Comparison of ENCODE assay signal across 21 cellular contexts in genomic region chr5:177084175-177084574, GRCh38. TPM values are rescaled to one million over a fixed set of nuclear protein-coding genes. Genes with fewer than 3 reads are reported as not detected.
A peak's percentile ranks its signal among the peaks of the same experiment; 100 is the strongest.
DNase-seq lines count a peak whose midpoint lies in the region; ATAC-seq and TF ChIP-seq lines count a peak whose summit lies in the region.
"Had no signal": no experiment of that assay in that cellular context is flagged by ENCODE, and none has a peak within 500 bp of the region (broad histone marks: within the 10 kb centered on the region; RNA-seq: fewer than 3 reads in every experiment).

No MANE protein-coding gene starts in this region.

- no peak overlapping the region for H3K18ac ChIP-seq in H9 (ENCODE audit: insufficient read length, low read depth, low read length)
- H3K18ac ChIP-seq in neuronal stem cell (ENCODE audit: low read length) = peak overlapping the region; percentile 72

- H3K27me3 Mint-ChIP-seq in H9 (ENCODE audit: low read depth) (no peaks in the 10 kb centered on the region; the same call in 1 of the 2 replicates), chondrocyte (ENCODE audit: low read depth) (peaks cover 18% of the 10 kb centered on the region)

- H3K27me3 ChIP-seq in H9 (ENCODE audit: insufficient read depth, low read length) (no peaks in the 10 kb centered on the region), neuronal stem cell (ENCODE audit: control insufficient read depth in 3 of 3, insufficient read depth in 3 of 3, low read depth in 1 of 3, low read length in 3 of 3) (peaks cover 0 to 35% (median 4%) of the 10 kb centered on the region in 3 experiments)

- H3K4me3 Mint-ChIP-seq in H9 = no peak overlapping the region
- H3K4me3 Mint-ChIP-seq in chondrocyte (ENCODE audit: unreplicated experiment) = no peak overlapping the region
- H3K4me3 Mint-ChIP-seq: CD14-positive monocyte, HFFc6 had no signal

- no peak overlapping the region for H3T11ph ChIP-seq in H9 (ENCODE audit: low read length)

- H3K4ac ChIP-seq in H9 (ENCODE audit: low read depth, low read length) (no peak overlapping the region), neuronal stem cell (ENCODE audit: low read length) (no peak overlapping the region)

- H3K9me3 ChIP-seq in H9 (ENCODE audit: control insufficient read depth, low read depth, low read length) (no peaks in the 10 kb centered on the region), neuronal stem cell (replicated peaks in 1 of 2; ENCODE audit: control insufficient read depth in 2 of 2, insufficient read depth in 1 of 2, low read depth in 1 of 2, low read length in 2 of 2) (no peaks in the 10 kb centered on the region)

- H3K4me3 ChIP-seq in neuronal stem cell (ENCODE audit: low read length in 2 of 2) = no peak overlapping the region
- H3K4me3 ChIP-seq: GM12878, K562 had no signal

- H3K14ac ChIP-seq in H9 (ENCODE audit: insufficient read depth, low read length) = no peak overlapping the region
- H3K14ac ChIP-seq in neuronal stem cell (ENCODE audit: low read length) = no peak overlapping the region

- H3K4me1 ChIP-seq in H9 (ENCODE audit: insufficient read depth, low read length) = peaks cover 8% of the 10 kb centered on the region
- H3K4me1 ChIP-seq in neuronal stem cell (ENCODE audit: control insufficient read depth in 2 of 2, insufficient read depth in 1 of 2, low read depth in 1 of 2, low read length in 2 of 2) = peaks cover 4 to 14% of the 10 kb centered on the region in 2 donors

- peaks cover 0 to 2% of the 10 kb centered on the region in 2 donors for H3K36me3 ChIP-seq in neuronal stem cell (replicated peaks in 1 of 2; ENCODE audit: control insufficient read depth in 2 of 2, insufficient read depth in 2 of 2, low read length in 2 of 2)

- H2BK120ac ChIP-seq in H9 (ENCODE audit: low read depth, low read length, poor library complexity, severe bottlenecking) = no peak overlapping the region
- H2BK120ac ChIP-seq in neuronal stem cell (ENCODE audit: low read depth, low read length) = no peak overlapping the region

- H3K9ac ChIP-seq in H9 (ENCODE audit: extremely low read depth, insufficient read length, low read length) = peak overlapping the region; percentile 41
- H3K9ac ChIP-seq in neuronal stem cell (ENCODE audit: low read depth, low read length, poor library complexity) = no peak overlapping the region

- TF ChIP-seq CTCF in H9 (conservative IDR thresholded peaks at IDR 0.05) (no peak), chondrocyte (IDR thresholded peaks at IDR 0.05) (no peak)

- peaks cover 7 to 9% (median 9%) of the 10 kb centered on the region in 3 experiments; a peak in 5 of 7 replicates for H3K36me3 Mint-ChIP-seq in H9 (ENCODE audit: insufficient read depth in 1 of 3, low read depth in 3 of 3)
- peaks cover 2% of the 10 kb centered on the region for H3K36me3 Mint-ChIP-seq in chondrocyte (ENCODE audit: low read depth)
- H3K36me3 Mint-ChIP-seq: CD4-positive, alpha-beta memory T cell had no signal

- no peak overlapping the region for H3K56ac ChIP-seq in H9 (ENCODE audit: insufficient read length, low read depth, low read length)

- WGBS in H9 (ENCODE audit: extremely low coverage, insufficient read length, low lambda C conversion rate) = no CpG with 5 or more reads among the region's 4 CpGs
- WGBS in neuronal stem cell (ENCODE audit: extremely low coverage in 2 of 2, insufficient read length in 2 of 2, insufficient replicate concordance in 1 of 2), 2 donors = no CpG with 5 or more reads among the region's 4 CpGs

- H3K27ac ChIP-seq in H9 (ENCODE audit: insufficient read length, low read depth, low read length) (no peak overlapping the region), neuronal stem cell (replicated peaks; ENCODE audit: low read length) (no peak overlapping the region)
- H3K27ac ChIP-seq: HL-60 had no signal

- H3K27ac Mint-ChIP-seq in H9 (0 out of 7 replicates have a peak overlapping the region, but pooled peaks of 1 of the 3 experiments have one; percentile 2), chondrocyte (ENCODE audit: unreplicated experiment) (peak overlapping the region; percentile 5)
- H3K27ac Mint-ChIP-seq: CD14-positive monocyte; CD4-positive, alpha-beta memory T cell; HFFc6 had no signal

- H2BK12ac ChIP-seq in H9 (ENCODE audit: insufficient read length, low read depth, low read length) (no peak overlapping the region), neuronal stem cell (ENCODE audit: low read length) (peak overlapping the region; percentile 66)

- H3K23me2 ChIP-seq in H9 (ENCODE audit: insufficient read length, low read depth, low read length, poor library complexity, severe bottlenecking) = no peaks in the 10 kb centered on the region

- H2BK15ac ChIP-seq in H9 (ENCODE audit: low read depth, low read length) (no peak overlapping the region), neuronal stem cell (ENCODE audit: low read length) (peak overlapping the region; percentile 88)

- H3K79me2 ChIP-seq in H9 (ENCODE audit: insufficient read depth, low read length) = peaks cover 4% of the 10 kb centered on the region; the same call in 1 of the 2 replicates

- H3K9me3 Mint-ChIP-seq in H9 (no peaks in the 10 kb centered on the region; a peak in 1 of 5 replicates), chondrocyte (ENCODE audit: low read depth) (no peaks in the 10 kb centered on the region)
- H3K9me3 Mint-ChIP-seq: CD4-positive, alpha-beta memory T cell; HFFc6 had no signal

- H2BK20ac ChIP-seq in H9 (ENCODE audit: low read depth, low read length, poor library complexity, severe bottlenecking) = no peak overlapping the region

- no peak overlapping the region for H3K23ac ChIP-seq in H9 (ENCODE audit: insufficient read length, low read depth, low read length)
- H3K23ac ChIP-seq in neuronal stem cell (ENCODE audit: low read depth, low read length, poor library complexity) = peak overlapping the region; percentile 86

- no peak overlapping the region for H4K5ac ChIP-seq in H9 (ENCODE audit: insufficient read length, low read depth, low read length)

- H2BK5ac ChIP-seq in H9 (ENCODE audit: insufficient read length, low read length) = no peak overlapping the region
- H2BK5ac ChIP-seq in neuronal stem cell (ENCODE audit: low read length) = no peak overlapping the region

- ATAC-seq in HG03135 (IDR thresholded peaks at IDR 0.05; ENCODE audit: unreplicated experiment) = no peak
- no peak for ATAC-seq in HG02588 (IDR thresholded peaks at IDR 0.05; ENCODE audit: unreplicated experiment)
- ATAC-seq: GM12878, K562 had no signal

- H3K79me1 ChIP-seq in H9 (ENCODE audit: insufficient read depth, low read depth, low read length, poor library complexity, severe bottlenecking) = no peaks in the 10 kb centered on the region
- H3K79me1 ChIP-seq in neuronal stem cell (ENCODE audit: low read depth, low read length) = peaks cover 2% of the 10 kb centered on the region

- peaks cover 30 to 31% of the 10 kb centered on the region in 2 experiments for H3K4me1 Mint-ChIP-seq in H9
- peaks cover 13% of the 10 kb centered on the region for H3K4me1 Mint-ChIP-seq in chondrocyte (ENCODE audit: low read depth)

- DNase-seq in H9 = peak; percentile 34
- DNase-seq in chondrocyte (ENCODE audit: low spot score) = no peak
- DNase-seq in neuronal stem cell (ENCODE audit: low spot score) = no peak
- DNase-seq in NCI-H446 (lab: John Stamatoyannopoulos, UW) = no peak
- DNase-seq in AG08396 (ENCODE audit: low spot score) = no peak
- DNase-seq: ACHN; AML-193; Calu3; CD4-positive, alpha-beta memory T cell; DMS79 treated with DMSO at 0.1 percent for 48 hours; GF-D8; HCEC 1CT; HFFc6; IMR-90; Karpas-422 had no signal

- H2AK5ac ChIP-seq in H9 (ENCODE audit: insufficient read length, low read length) (no peak overlapping the region), neuronal stem cell (ENCODE audit: low read depth, low read length) (peak overlapping the region; percentile 56)

- H4K20me1 ChIP-seq in H9 (ENCODE audit: control insufficient read depth, insufficient read depth, insufficient read length) = no peaks in the 10 kb centered on the region

- no peak overlapping the region for H2AFZ ChIP-seq in H9 (ENCODE audit: low read length)
- H2AFZ ChIP-seq in neuronal stem cell (ENCODE audit: low read length) = no peak overlapping the region

- no peak overlapping the region for H4K8ac ChIP-seq in H9 (replicated peaks; ENCODE audit: insufficient read length, low read depth, low read length)
- no peak overlapping the region for H4K8ac ChIP-seq in neuronal stem cell (ENCODE audit: low read depth, low read length)

- H3K4me2 ChIP-seq in H9 (ENCODE audit: insufficient read depth, insufficient read length, low read length) (no peak overlapping the region), neuronal stem cell (ENCODE audit: insufficient read depth, low read length, poor library complexity, severe bottlenecking) (no peak overlapping the region)

- H4K91ac ChIP-seq in H9 (ENCODE audit: insufficient read length, low read depth, low read length) = no peak overlapping the region
- H4K91ac ChIP-seq in neuronal stem cell (ENCODE audit: low read depth, low read length, poor library complexity) = no peak overlapping the region

RNA-seq across cellular contexts. Expression of gene FGFR4, which starts 2.5 kb away (rescaled TPM):
- total RNA-seq in H9 (2021) (52.8 and 56.3 TPM in 2 replicates), chondrocyte (0.27 to 1.9 TPM (median 1.1 TPM) in 3 replicates)
- polyA plus RNA-seq in neuronal stem cell (2013, experiment 1 of 2) = 16.0 TPM
- 16.0 TPM for polyA plus RNA-seq in neuronal stem cell (2013, experiment 2 of 2)
- polyA plus RNA-seq: CD14-positive monocyte; CD4-positive, alpha-beta memory T cell had no signal

RNA-seq across cellular contexts. Expression of gene NSD1, which starts 49.4 kb away (rescaled TPM):
- total RNA-seq in H9 (2021) (197 and 213 TPM in 2 replicates), chondrocyte (64.0 to 77.0 TPM (median 67.3 TPM) in 3 replicates)
- 23.2 TPM for polyA plus RNA-seq in neuronal stem cell (2013, experiment 1 of 2)
- polyA plus RNA-seq in neuronal stem cell (2013, experiment 2 of 2) = 22.8 TPM

Comparison
In these comparisons a context has a peak if more than half of its experiments do, and no peak if none do; other contexts are left out.
1. RNA of gene FGFR4, which starts 2.5 kb away (total RNA-seq): 52.8 to 56.3 TPM in H9; 0.27 to 1.9 TPM in chondrocyte; every median in the first group is over 10 times any median in the second.